In the genomic region with DNA sequence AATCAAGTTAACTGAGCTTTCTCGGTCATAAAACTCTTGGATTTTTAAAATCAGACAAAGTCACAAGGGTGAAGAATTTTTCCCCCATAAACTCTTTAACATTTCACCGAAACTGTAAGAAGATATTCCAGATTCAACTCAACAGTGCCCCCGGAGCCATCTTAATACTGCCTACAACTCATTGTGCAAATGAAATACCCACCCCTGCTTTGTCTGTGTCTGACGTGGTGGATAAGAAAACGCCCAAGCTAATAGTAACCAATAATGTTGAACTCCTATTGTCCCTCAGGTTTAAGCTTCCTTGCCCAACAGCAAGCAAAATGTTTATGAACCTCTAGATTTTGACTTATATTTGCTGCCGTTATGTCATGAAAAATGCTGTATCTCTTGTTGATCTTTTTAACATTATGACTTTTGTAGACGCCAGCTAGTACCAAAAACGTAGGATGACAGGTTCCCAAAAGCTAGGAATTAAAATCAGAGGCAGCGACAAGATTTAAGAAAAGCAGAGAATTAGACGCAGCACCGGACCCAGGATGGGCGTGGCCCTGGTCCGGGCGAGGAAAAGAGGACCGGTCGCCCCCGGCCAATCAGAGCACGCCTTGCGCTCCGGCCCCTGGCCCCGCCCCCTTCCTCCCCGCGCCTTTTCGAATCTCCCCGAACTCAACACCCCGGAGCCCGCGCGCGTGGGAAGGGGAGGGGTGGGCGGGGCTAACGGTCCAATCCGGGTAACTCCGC, we compare ENCODE assay signal across 8 cellular contexts. TPM values are rescaled to one million over a fixed set of nuclear protein-coding genes. Genes with fewer than 3 reads are reported as not detected.
A peak's percentile ranks its signal among the peaks of the same experiment; 100 is the strongest.
DNase-seq lines count a peak whose midpoint lies in the region; ATAC-seq, FAIRE-seq and TF ChIP-seq lines count a peak whose summit lies in the region.

No MANE protein-coding gene starts in this region.

- DNase-seq in A549 (ENCODE audit: low read depth in 1 of 2, low spot score in 1 of 2) (peak; percentile 75 to 88), NCI-H2227 treated with DMSO at 0.1 percent for 48 hours (lab: John Stamatoyannopoulos, UW) (peak; percentile 92), WTC11 (ENCODE audit: low spot score) (peak; percentile 96), bronchial epithelial cell (ENCODE audit: low read depth) (peak; percentile 79), immature natural killer cell (peak; percentile 80 to 83 (median 83)), smooth muscle cell of the brain vasculature (ENCODE audit: low read depth, low spot score) (peak; percentile 81)

- H3K4me1 Mint-ChIP-seq in WTC11: peaks cover 27% of the 10 kb centered on the region
- peaks cover 17 to 24% of the 10 kb centered on the region in 2 donors for H3K4me1 Mint-ChIP-seq in immature natural killer cell

- peaks cover 21% of the 10 kb centered on the region for H3K4me1 ChIP-seq in A549

- peak overlapping the region; percentile 78 to 95 for H3K27ac ChIP-seq in A549

- WGBS in A549 (ENCODE audit: missing lambda C conversion rate): 3% methylated on average over 12 of the region's 34 CpGs

- no peaks in the 10 kb centered on the region for H3K9me3 ChIP-seq in A549

- FAIRE-seq in A549 (lab: Jason Lieb, UNC): no peak
- no peak for FAIRE-seq in bronchial epithelial cell (lab: Jason Lieb, UNC)

- no peak for TF ChIP-seq RAD21 in A549 (conservative IDR thresholded peaks at IDR 0.05 in 1 of 2, IDR thresholded peaks at IDR 0.05 in 1 of 2)

- peak overlapping the region; percentile 92 for H3K4me3 Mint-ChIP-seq in WTC11
- peak overlapping the region; percentile 92 to 98 (median 93) for H3K4me3 Mint-ChIP-seq in immature natural killer cell

- no peaks in the 10 kb centered on the region for H3K27me3 ChIP-seq in bronchial epithelial cell (ENCODE audit: control insufficient read depth, insufficient read depth, low read length)

- no peaks in the 10 kb centered on the region for H3K36me3 ChIP-seq in bronchial epithelial cell (ENCODE audit: control insufficient read depth, insufficient read depth, low read length)

- H3K27me3 Mint-ChIP-seq in WTC11 (ENCODE audit: low read depth): no peaks in the 10 kb centered on the region; the same call in 1 of the 2 replicates
- peaks cover 0 to 8% (median 2%) of the 10 kb centered on the region in 3 donors for H3K27me3 Mint-ChIP-seq in immature natural killer cell (ENCODE audit: low read depth in 3 of 3)

- H3K9me3 Mint-ChIP-seq in WTC11 (no peaks in the 10 kb centered on the region), immature natural killer cell (no peaks in the 10 kb centered on the region)

- H3K27ac Mint-ChIP-seq in WTC11 (peak overlapping the region; percentile 17), immature natural killer cell (peak overlapping the region; percentile 83 to 92 (median 88))

- H3K4me3 ChIP-seq in A549 (peak overlapping the region; percentile 93), bronchial epithelial cell (ENCODE audit: low read depth, low read length) (peak overlapping the region; percentile 63)

- H3K4me2 ChIP-seq in A549: peak overlapping the region; percentile 98

- TF ChIP-seq EP300 in A549 (IDR thresholded peaks at IDR 0.05): no peak

- peaks cover 46% of the 10 kb centered on the region for H3K36me3 Mint-ChIP-seq in WTC11
- peaks cover 0 to 6% (median 4%) of the 10 kb centered on the region in 3 donors for H3K36me3 Mint-ChIP-seq in immature natural killer cell

- TF ChIP-seq CTCF in A549 (IDR thresholded peaks at IDR 0.05): no peak
- no peak for TF ChIP-seq CTCF in WTC11 (IDR thresholded peaks at IDR 0.05)
- no peak for TF ChIP-seq CTCF in bronchial epithelial cell (IDR thresholded peaks at IDR 0.05; ENCODE audit: insufficient read depth, low read length, severe bottlenecking)

- ATAC-seq in A549 (peak; percentile 91 to 92), GM18873 (IDR thresholded peaks at IDR 0.05; ENCODE audit: low FRiP score, unreplicated experiment) (peak; percentile 44), HG03159 (IDR thresholded peaks at IDR 0.05; ENCODE audit: unreplicated experiment) (peak; percentile 68), WTC11 (peak; percentile 69)

- CTCF ChIA-PET in A549 (lab: Yijun Ruan, JAX): interaction anchor here (0.6 to 5.5 kb wide), 4 partner anchors 9 to 76 kb away, joined by 3 to 35 read pairs (median 4); no protein-coding TSS in a partner anchor
- CTCF ChIA-PET in WTC11 (lab: Charles Lee): interaction anchor here (1.0 to 3.6 kb wide), 6 partner anchors 9 to 130 kb away, joined by 3 to 31 read pairs (median 4); partner anchors contain the start of genes EXTL1 and PAFAH2

- no peak for TF ChIP-seq POLR2A in A549 (IDR thresholded peaks at IDR 0.05; ENCODE audit: low read length)

- POLR2A ChIA-PET in A549 (lab: Yijun Ruan, JAX): interaction anchor here (0.5 to 1.3 kb wide), 4 partner anchors 10 to 474 kb away, joined by 3 to 8 read pairs (median 6); partner anchors contain the start of gene MACO1
- POLR2A ChIA-PET in WTC11 (lab: Charles Lee): interaction anchor here (1.1 to 1.5 kb wide), 2 partner anchors 30 to 93 kb away, joined by 3 to 5 read pairs; partner anchors contain the start of gene PAFAH2

TF ChIP-seq in A549, 52 proteins besides CTCF, POLR2A, EP300 and RAD21 (continues in another document):
- TF ChIP-seq POLR2AphosphoS2 (conservative IDR thresholded peaks at IDR 0.05; ENCODE audit: low read length) (no peak), RARB (CRISPR knock-in tag; IDR thresholded peaks at IDR 0.05) (no peak), HOXB5 (CRISPR knock-in tag; IDR thresholded peaks at IDR 0.05) (no peak), MAFK (IDR thresholded peaks at IDR 0.05; ENCODE audit: partially characterized antibody) (no peak)
- TF ChIP-seq, protein P1, sequence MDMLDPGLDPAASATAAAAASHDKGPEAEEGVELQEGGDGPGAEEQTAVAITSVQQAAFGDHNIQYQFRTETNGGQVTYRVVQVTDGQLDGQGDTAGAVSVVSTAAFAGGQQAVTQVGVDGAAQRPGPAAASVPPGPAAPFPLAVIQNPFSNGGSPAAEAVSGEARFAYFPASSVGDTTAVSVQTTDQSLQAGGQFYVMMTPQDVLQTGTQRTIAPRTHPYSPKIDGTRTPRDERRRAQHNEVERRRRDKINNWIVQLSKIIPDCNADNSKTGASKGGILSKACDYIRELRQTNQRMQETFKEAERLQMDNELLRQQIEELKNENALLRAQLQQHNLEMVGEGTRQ (IDR thresholded peaks at IDR 0.05): no peak

TF ChIP-seq in WTC11, 78 proteins besides CTCF, POLR2A, EP300 and RAD21:
- peak; percentile 91; the same call in 1 of the 2 replicates for TF ChIP-seq MYBL2 (CRISPR knock-in tag; IDR thresholded peaks at IDR 0.05)
- TF ChIP-seq, protein P2, sequence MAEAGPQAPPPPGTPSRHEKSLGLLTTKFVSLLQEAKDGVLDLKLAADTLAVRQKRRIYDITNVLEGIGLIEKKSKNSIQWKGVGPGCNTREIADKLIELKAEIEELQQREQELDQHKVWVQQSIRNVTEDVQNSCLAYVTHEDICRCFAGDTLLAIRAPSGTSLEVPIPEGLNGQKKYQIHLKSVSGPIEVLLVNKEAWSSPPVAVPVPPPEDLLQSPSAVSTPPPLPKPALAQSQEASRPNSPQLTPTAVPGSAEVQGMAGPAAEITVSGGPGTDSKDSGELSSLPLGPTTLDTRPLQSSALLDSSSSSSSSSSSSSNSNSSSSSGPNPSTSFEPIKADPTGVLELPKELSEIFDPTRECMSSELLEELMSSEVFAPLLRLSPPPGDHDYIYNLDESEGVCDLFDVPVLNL (CRISPR knock-in tag; IDR thresholded peaks at IDR 0.05; ENCODE audit: borderline replicate concordance, low read depth): no peak
- TF ChIP-seq SP1 (CRISPR knock-in tag; conservative IDR thresholded peaks at IDR 0.05): peak; percentile 37; the same call in 1 of the 2 replicates

RNA-seq across cellular contexts. Expression of gene STMN1, which starts 1.1 kb away (rescaled TPM):
- 75.3 and 82.4 TPM in 2 replicates for polyA plus RNA-seq in A549 (2011; rRNA removed)
- 48.1 and 55.7 TPM in 2 replicates for polyA plus RNA-seq in A549 (2012; cell fraction: cytosol; rRNA removed)
- polyA plus RNA-seq in A549 (2012; cell fraction: nucleus; rRNA removed): 18.1 and 32.8 TPM in 2 replicates
- polyA plus RNA-seq in A549 (2017; fragmentation: RNase III; extraction: RNeasy Plus Mini Kit Qiagen cat#74134 plus additional on column Dnase treatment): 145 to 177 TPM (median 147 TPM) in 3 replicates
- polyA minus RNA-seq in A549 (2011; rRNA and poly(A)+ RNA removed): 10.2 and 10.9 TPM in 2 replicates
- total RNA-seq in WTC11 (2021): 418 to 483 TPM (median 458 TPM) in 3 replicates
- 15.8 and 19.5 TPM in 2 replicates for total RNA-seq in bronchial epithelial cell
- 100 to 1,000 TPM; 135 to 156 (median 138) TPM for polyA plus RNA-seq in immature natural killer cell

RNA-seq across cellular contexts. Expression of gene PAQR7, which starts 29.6 kb away (rescaled TPM):
- 2.3 and 3.4 TPM in 2 replicates for polyA plus RNA-seq in A549 (2011; rRNA removed)
- 2.6 and 4.0 TPM in 2 replicates for polyA plus RNA-seq in A549 (2012; cell fraction: cytosol; rRNA removed)
- polyA plus RNA-seq in A549 (2012; cell fraction: nucleus; rRNA removed): 6.9 and 7.4 TPM in 2 replicates
- 5.9 to 6.4 TPM (median 6.0 TPM) in 3 replicates for polyA plus RNA-seq in A549 (2017; fragmentation: RNase III; extraction: RNeasy Plus Mini Kit Qiagen cat#74134 plus additional on column Dnase treatment)
- polyA minus RNA-seq in A549 (2011; rRNA and poly(A)+ RNA removed): 8.5 and 10.1 TPM in 2 replicates
- total RNA-seq in WTC11 (2021): 6.7 to 9.1 TPM (median 8.4 TPM) in 3 replicates
- total RNA-seq in bronchial epithelial cell: 12.6 and 20.7 TPM in 2 replicates
- under 1 TPM in 2 of 3 donors, not detected in 1; 0.32 to 0.35 TPM for polyA plus RNA-seq in immature natural killer cell

RNA-seq across cellular contexts. Expression of gene AUNIP, which starts 45.9 kb away (rescaled TPM):
- polyA plus RNA-seq in A549 (2011; rRNA removed) (6.6 and 8.4 TPM in 2 replicates), A549 (2017; fragmentation: RNase III; extraction: RNeasy Plus Mini Kit Qiagen cat#74134 plus additional on column Dnase treatment) (5.6 to 7.3 TPM (median 6.5 TPM) in 3 replicates), immature natural killer cell (under 1 TPM in 2 of 3 donors, not detected in 1; 0.31 to 0.37 TPM)
- 4.5 and 5.2 TPM in 2 replicates for polyA plus RNA-seq in A549 (2012; cell fraction: cytosol; rRNA removed)
- 2.0 and 2.9 TPM in 2 replicates for polyA plus RNA-seq in A549 (2012; cell fraction: nucleus; rRNA removed)
- 5.2 and 6.7 TPM in 2 replicates for polyA minus RNA-seq in A549 (2011; rRNA and poly(A)+ RNA removed)
- total RNA-seq in WTC11 (2021) (14.2 to 16.1 TPM (median 15.1 TPM) in 3 replicates), bronchial epithelial cell (2.4 TPM in 2 replicates)

Comparison
In these comparisons a context has a peak if more than half of its experiments do, and no peak if none do; other contexts are left out.
1. Peak in every context shown above with its lines: DNase-seq, ATAC-seq, H3K4me3 ChIP-seq and H3K27ac ChIP-seq.
2. RNA of gene STMN1, which starts 1.1 kb away (total RNA-seq): 418 to 483 TPM in WTC11; 15.8 to 19.5 TPM in bronchial epithelial cell; every median in the first group is over 10 times any median in the second.